ENCODE assay signal across 8 cellular contexts in genomic region chr9:35603986-35604577, GRCh38. TPM values are rescaled to one million over a fixed set of nuclear protein-coding genes. Genes with fewer than 3 reads are reported as not detected.
DNase-seq lines count a peak whose midpoint lies in the region; ATAC-seq and TF ChIP-seq lines count a peak whose summit lies in the region.

No MANE protein-coding gene starts in this region.

- H3K27ac ChIP-seq in OCI-LY3 (ENCODE audit: low read length) = peak overlapping the region; percentile 64

- H3K9me3 ChIP-seq in OCI-LY3 (ENCODE audit: insufficient read depth, low read length) = no peaks in the 10 kb centered on the region
- no peaks in the 10 kb centered on the region for H3K9me3 ChIP-seq in mononuclear cell (ENCODE audit: low read depth, low read length)

- peak overlapping the region; percentile 88 for H3K4me3 ChIP-seq in OCI-LY3 (ENCODE audit: low read length)
- H3K4me3 ChIP-seq in epithelial cell of esophagus (ENCODE audit: low read length) = peak overlapping the region; percentile 82
- peak overlapping the region; percentile 69 for H3K4me3 ChIP-seq in mononuclear cell (ENCODE audit: low read length)

- H4K20me1 ChIP-seq in OCI-LY3 (ENCODE audit: insufficient read depth, low read length) = no peaks in the 10 kb centered on the region

- H3K9ac ChIP-seq in OCI-LY3 (ENCODE audit: low read length) = peak overlapping the region; percentile 69

- H2AFZ ChIP-seq in OCI-LY3 (ENCODE audit: low read depth, low read length) = peak overlapping the region; percentile 83; the same call in 1 of the 2 replicates

- DNase-seq in DMS114 treated with DMSO at 0.1 percent for 48 hours (lab: John Stamatoyannopoulos, UW; ENCODE audit: unreplicated experiment) (peak; percentile 95), HuH-7.5 (ENCODE audit: low spot score) (peak; percentile 99), activated T-cell treated with anti-CD3 and anti-CD28 coated beads for 4 hours (peak; percentile 96), epithelial cell of esophagus (ENCODE audit: low read depth) (peak; percentile 100)
- DNase-seq in stimulated activated CD8-positive, alpha-beta memory T cell treated with anti-CD3 and anti-CD28 coated beads, Interleukin-4, amount 100 ng/mL, for 1 hour (ENCODE audit: low read depth in 2 of 2, low spot score in 1 of 2) = peak; percentile 97 to 99

- peak overlapping the region; percentile 86 for H3K4me2 ChIP-seq in OCI-LY3 (ENCODE audit: low read length)

- H3K27me3 ChIP-seq in OCI-LY3 (ENCODE audit: low read depth, low read length) (no peaks in the 10 kb centered on the region), mononuclear cell (ENCODE audit: insufficient read depth, low read length) (no peaks in the 10 kb centered on the region)

- ATAC-seq in GM21526 (IDR thresholded peaks at IDR 0.05; ENCODE audit: low FRiP score, unreplicated experiment) = peak; percentile 86

- TF ChIP-seq CTCF in OCI-LY3 (IDR thresholded peaks at IDR 0.05; ENCODE audit: low read depth, low read length) (peak; percentile 88), epithelial cell of esophagus (IDR thresholded peaks at IDR 0.05; ENCODE audit: insufficient read depth, low read depth, low read length, missing control alignments) (peak; percentile 84)

- H3K4me1 ChIP-seq in OCI-LY3 (ENCODE audit: low read length) (peaks cover 24% of the 10 kb centered on the region), mononuclear cell (ENCODE audit: insufficient read depth, low read length) (peaks cover 36% of the 10 kb centered on the region)

- H3K36me3 ChIP-seq in OCI-LY3 (replicated peaks; ENCODE audit: low read depth, low read length) = peaks cover 3% of the 10 kb centered on the region

- peaks cover 5% of the 10 kb centered on the region; the same call in 1 of the 2 replicates for H3K79me2 ChIP-seq in OCI-LY3 (ENCODE audit: low read length)

RNA-seq across cellular contexts. Expression of gene TESK1, which starts 1.0 kb away (rescaled TPM):
- 7.7 TPM for total RNA-seq in mononuclear cell

RNA-seq across cellular contexts. Expression of gene CD72, which starts 14.1 kb away (rescaled TPM):
- 4.9 TPM for total RNA-seq in mononuclear cell

RNA-seq across cellular contexts. Expression of gene SIT1, which starts 46.6 kb away (rescaled TPM):
- 9.6 TPM for total RNA-seq in mononuclear cell

RNA-seq across cellular contexts. Expression of gene RMRP, which starts 53.7 kb away (rescaled TPM):
- 37,843 TPM for total RNA-seq in mononuclear cell

RNA-seq across cellular contexts. Expression of gene CCDC107, which starts 54.0 kb away (rescaled TPM):
- total RNA-seq in mononuclear cell = 6.9 TPM

Comparison
In these comparisons a context has a peak if more than half of its experiments do, and no peak if none do; other contexts are left out.
1. Peak in every context shown above with its lines: DNase-seq, ATAC-seq, H3K4me3 ChIP-seq and H3K27ac ChIP-seq.